In genomic region chr5:66423484-66423883, GRCh38 we compare ENCODE assay signal across 31 cellular contexts.
"Had no signal": no experiment of that assay in that cellular context is flagged by ENCODE, and none has a peak within 500 bp of the region (broad histone marks: within the 10 kb centered on the region; RNA-seq: fewer than 3 reads in every experiment).

No MANE protein-coding gene starts in this region.

- H3K4me3 ChIP-seq: neural progenitor cell, ovary, psoas muscle, skin epidermis, smooth muscle cell, spleen, suprapubic skin, testis, tibial artery, transverse colon, upper lobe of right lung, uterus had no signal

- DNase-seq: natural killer cell; occipital lobe; ovary; posterior cingulate gyrus; psoas muscle; right cardiac atrium; spleen; stimulated activated CD4-positive, alpha-beta T cell treated with anti-CD3 and anti-CD28 coated beads, Interleukin-12 subunit alpha, Interleukin-12 subunit beta, amount 100 ng/mL, for 4 hours; stimulated activated CD4-positive, alpha-beta T cell treated with anti-CD3 and anti-CD28 coated beads, Interleukin-1b, Interleukin-23, amount 100 ng/mL, for 48 hours; stimulated activated CD4-positive, alpha-beta T cell treated with anti-CD3 and anti-CD28 coated beads, Interleukin-4, amount 100 ng/mL, for 1 hour; stimulated activated CD4-positive, alpha-beta T cell treated with anti-CD3 and anti-CD28 coated beads, Interleukin-4, amount 100 ng/mL, for 4 hours; stimulated activated CD8-positive, alpha-beta memory T cell treated with anti-CD3 and anti-CD28 coated beads, Interleukin-4, amount 100 ng/mL, for 48 hours; stimulated activated naive CD4-positive, alpha-beta T cell; stimulated activated naive CD8-positive, alpha-beta T cell treated with anti-CD3 and anti-CD28 coated beads, Interleukin-15, amount 100 ng/mL, for 72 hours; stimulated activated naive CD8-positive, alpha-beta T cell treated with anti-CD3 and anti-CD28 coated beads, Interleukin-15, Interleukin-2, amounts not matched to agents 100 U/mL and 50 U/mL, for 24 hours; substantia nigra; testis; tibial artery; transverse colon; upper lobe of right lung; uterus had no signal

- H3K9me3 ChIP-seq: ovary, psoas muscle, suprapubic skin, testis, tibial artery, transverse colon, upper lobe of right lung, uterus had no signal

- H3K27ac ChIP-seq: neural progenitor cell, ovary, parathyroid adenoma, psoas muscle, skin epidermis, spleen, suprapubic skin, testis, tibial artery, transverse colon, upper lobe of right lung, uterus had no signal

- H3K4me3 Mint-ChIP-seq: natural killer cell; nephron; neural progenitor cell; stimulated activated memory B cell treated with anti-CD40 and anti-IgM and Interleukin-4, amounts not matched to agents 10 μg/mL and 1 μg/mL and 100 μg/mL, for 72 hours; stimulated activated naive CD8-positive, alpha-beta T cell treated with anti-CD3 and anti-CD28 coated beads, Interleukin-15, amount 100 ng/mL, for 72 hours; type B pancreatic cell had no signal

- ATAC-seq: natural killer cell; psoas muscle; right cardiac atrium; sciatic nerve; stimulated activated memory B cell treated with anti-CD40 and anti-IgM and Interleukin-4, amounts not matched to agents 10 μg/mL and 1 μg/mL and 100 μg/mL, for 72 hours; stimulated activated naive CD8-positive, alpha-beta T cell treated with anti-CD3 and anti-CD28 coated beads, Interleukin-15, amount 100 ng/mL, for 72 hours; stimulated activated naive CD8-positive, alpha-beta T cell treated with anti-CD3 and anti-CD28 coated beads, Interleukin-15, Interleukin-2, amounts not matched to agents 100 U/mL and 50 U/mL, for 24 hours; upper lobe of right lung had no signal

- H3K4me1 ChIP-seq: neural progenitor cell, parathyroid adenoma, psoas muscle, spleen, suprapubic skin, testis, tibial artery, transverse colon, upper lobe of right lung, uterus had no signal

- H3K36me3 Mint-ChIP-seq: neural progenitor cell, type B pancreatic cell had no signal

- H3K36me3 ChIP-seq: neural progenitor cell, ovary, spleen, suprapubic skin, tibial artery, transverse colon, upper lobe of right lung, uterus had no signal

- H3K27ac Mint-ChIP-seq: natural killer cell; nephron; neural progenitor cell; progenitor cell of endocrine pancreas; stimulated activated memory B cell treated with anti-CD40 and anti-IgM and Interleukin-4, amounts not matched to agents 10 μg/mL and 1 μg/mL and 100 μg/mL, for 72 hours; stimulated activated naive CD8-positive, alpha-beta T cell treated with anti-CD3 and anti-CD28 coated beads, Interleukin-15, amount 100 ng/mL, for 72 hours; type B pancreatic cell had no signal

- H3K4me1 Mint-ChIP-seq: natural killer cell; nephron; neural progenitor cell; stimulated activated naive CD8-positive, alpha-beta T cell treated with anti-CD3 and anti-CD28 coated beads, Interleukin-15, amount 100 ng/mL, for 72 hours had no signal
